Comparison of ENCODE assay signal across 1 cellular context in the genomic region with DNA sequence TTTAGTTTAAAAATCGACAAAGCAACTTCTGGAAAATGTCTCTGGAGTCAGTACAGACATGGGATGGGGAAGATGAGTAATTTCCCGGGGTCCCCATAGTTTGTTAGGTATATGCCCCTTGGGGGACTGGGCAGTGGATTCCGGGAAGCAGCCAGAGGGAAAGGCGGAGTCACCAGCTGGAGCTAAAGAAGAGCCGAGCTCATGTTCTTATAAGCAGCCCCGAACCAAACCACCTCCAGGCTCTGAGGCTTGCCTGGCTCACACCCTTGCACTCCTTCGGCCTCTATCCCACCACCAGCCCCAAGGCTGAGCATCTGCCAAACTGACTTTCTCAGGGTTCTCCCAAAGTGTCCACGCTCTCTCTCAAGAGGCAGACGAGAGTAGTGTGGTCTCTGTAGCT.
TF ChIP-seq lines count a peak whose summit lies in the region.

No MANE protein-coding gene starts in this region.

TF ChIP-seq in GM23338, 12 proteins besides CTCF, POLR2A, EP300 and RAD21 (continued from another document):
- no peak for TF ChIP-seq POLR2AphosphoS5 (IDR thresholded peaks at IDR 0.05; ENCODE audit: low read depth)
- TF ChIP-seq, protein P1, sequence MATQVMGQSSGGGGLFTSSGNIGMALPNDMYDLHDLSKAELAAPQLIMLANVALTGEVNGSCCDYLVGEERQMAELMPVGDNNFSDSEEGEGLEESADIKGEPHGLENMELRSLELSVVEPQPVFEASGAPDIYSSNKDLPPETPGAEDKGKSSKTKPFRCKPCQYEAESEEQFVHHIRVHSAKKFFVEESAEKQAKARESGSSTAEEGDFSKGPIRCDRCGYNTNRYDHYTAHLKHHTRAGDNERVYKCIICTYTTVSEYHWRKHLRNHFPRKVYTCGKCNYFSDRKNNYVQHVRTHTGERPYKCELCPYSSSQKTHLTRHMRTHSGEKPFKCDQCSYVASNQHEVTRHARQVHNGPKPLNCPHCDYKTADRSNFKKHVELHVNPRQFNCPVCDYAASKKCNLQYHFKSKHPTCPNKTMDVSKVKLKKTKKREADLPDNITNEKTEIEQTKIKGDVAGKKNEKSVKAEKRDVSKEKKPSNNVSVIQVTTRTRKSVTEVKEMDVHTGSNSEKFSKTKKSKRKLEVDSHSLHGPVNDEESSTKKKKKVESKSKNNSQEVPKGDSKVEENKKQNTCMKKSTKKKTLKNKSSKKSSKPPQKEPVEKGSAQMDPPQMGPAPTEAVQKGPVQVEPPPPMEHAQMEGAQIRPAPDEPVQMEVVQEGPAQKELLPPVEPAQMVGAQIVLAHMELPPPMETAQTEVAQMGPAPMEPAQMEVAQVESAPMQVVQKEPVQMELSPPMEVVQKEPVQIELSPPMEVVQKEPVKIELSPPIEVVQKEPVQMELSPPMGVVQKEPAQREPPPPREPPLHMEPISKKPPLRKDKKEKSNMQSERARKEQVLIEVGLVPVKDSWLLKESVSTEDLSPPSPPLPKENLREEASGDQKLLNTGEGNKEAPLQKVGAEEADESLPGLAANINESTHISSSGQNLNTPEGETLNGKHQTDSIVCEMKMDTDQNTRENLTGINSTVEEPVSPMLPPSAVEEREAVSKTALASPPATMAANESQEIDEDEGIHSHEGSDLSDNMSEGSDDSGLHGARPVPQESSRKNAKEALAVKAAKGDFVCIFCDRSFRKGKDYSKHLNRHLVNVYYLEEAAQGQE (IDR thresholded peaks at IDR 0.05; ENCODE audit: unreplicated experiment): no peak
- TF ChIP-seq NANOG (IDR thresholded peaks at IDR 0.05; ENCODE audit: borderline replicate concordance): no peak
- no peak for TF ChIP-seq EZH2phosphoT487 (IDR thresholded peaks at IDR 0.05; ENCODE audit: unreplicated experiment)
- no peak for TF ChIP-seq EZH2 (IDR thresholded peaks at IDR 0.05; ENCODE audit: low read depth, unreplicated experiment)
- TF ChIP-seq JUNB (IDR thresholded peaks at IDR 0.05; ENCODE audit: unreplicated experiment): no peak
- TF ChIP-seq, protein P2, sequence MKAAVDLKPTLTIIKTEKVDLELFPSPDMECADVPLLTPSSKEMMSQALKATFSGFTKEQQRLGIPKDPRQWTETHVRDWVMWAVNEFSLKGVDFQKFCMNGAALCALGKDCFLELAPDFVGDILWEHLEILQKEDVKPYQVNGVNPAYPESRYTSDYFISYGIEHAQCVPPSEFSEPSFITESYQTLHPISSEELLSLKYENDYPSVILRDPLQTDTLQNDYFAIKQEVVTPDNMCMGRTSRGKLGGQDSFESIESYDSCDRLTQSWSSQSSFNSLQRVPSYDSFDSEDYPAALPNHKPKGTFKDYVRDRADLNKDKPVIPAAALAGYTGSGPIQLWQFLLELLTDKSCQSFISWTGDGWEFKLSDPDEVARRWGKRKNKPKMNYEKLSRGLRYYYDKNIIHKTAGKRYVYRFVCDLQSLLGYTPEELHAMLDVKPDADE (IDR thresholded peaks at IDR 0.05): no peak
- no peak for TF ChIP-seq ZNF114 (CRISPR knock-in tag; IDR thresholded peaks at IDR 0.05)
TF ChIP-seq in GM23338: peak in this region for 0.
